In genomic region chr7:30973791-30974604, GRCh38 we compare ENCODE assay signal across 23 cellular contexts. TPM values are rescaled to one million over a fixed set of nuclear protein-coding genes. Genes with fewer than 3 reads are reported as not detected.
DNase-seq lines count a peak whose midpoint lies in the region; ATAC-seq and TF ChIP-seq lines count a peak whose summit lies in the region.
"Had no signal": no experiment of that assay in that cellular context is flagged by ENCODE, and none has a peak within 500 bp of the region (broad histone marks: within the 10 kb centered on the region; RNA-seq: fewer than 3 reads in every experiment).

No MANE protein-coding gene starts in this region.

- peak overlapping the region; percentile 18 for H2AFZ ChIP-seq in neural progenitor cell (replicated peaks)

- H3K4me1 Mint-ChIP-seq in stimulated activated naive CD8-positive, alpha-beta T cell treated with anti-CD3 and anti-CD28 coated beads, Interleukin-15, amount 100 ng/mL, for 72 hours = peaks cover 9% of the 10 kb centered on the region
- H3K4me1 Mint-ChIP-seq in WTC11 = peaks cover 8% of the 10 kb centered on the region
- peaks cover 5% of the 10 kb centered on the region for H3K4me1 Mint-ChIP-seq in neural progenitor cell
- H3K4me1 Mint-ChIP-seq: central memory CD8-positive, alpha-beta T cell had no signal

- H4K20me1 ChIP-seq in neural progenitor cell (ENCODE audit: low read depth) = no peaks in the 10 kb centered on the region

- no peaks in the 10 kb centered on the region for H3K9me3 Mint-ChIP-seq in stimulated activated naive CD8-positive, alpha-beta T cell treated with anti-CD3 and anti-CD28 coated beads, Interleukin-15, amount 100 ng/mL, for 72 hours
- H3K9me3 Mint-ChIP-seq in WTC11 (no peaks in the 10 kb centered on the region), neural progenitor cell (no peaks in the 10 kb centered on the region)
- H3K9me3 Mint-ChIP-seq: CD4-positive, alpha-beta T cell; central memory CD8-positive, alpha-beta T cell; natural killer cell had no signal

- H3K79me2 ChIP-seq in neural progenitor cell (ENCODE audit: low read depth) = no peaks in the 10 kb centered on the region

- H3K9me3 ChIP-seq in neural progenitor cell (ENCODE audit: low read depth) (no peaks in the 10 kb centered on the region), vagina (no peaks in the 10 kb centered on the region)
- H3K9me3 ChIP-seq: ascending aorta, heart left ventricle, pancreas, testis had no signal

- H3K27me3 ChIP-seq in neural progenitor cell (peaks cover 33% of the 10 kb centered on the region), vagina (no peaks in the 10 kb centered on the region)
- H3K27me3 ChIP-seq: ascending aorta, pancreas, testis had no signal

- ATAC-seq in stimulated activated naive CD8-positive, alpha-beta T cell treated with anti-CD3 and anti-CD28 coated beads, Interleukin-15, amount 100 ng/mL, for 72 hours = no peak
- no peak for ATAC-seq in stimulated activated naive CD8-positive, alpha-beta T cell treated with anti-CD3 and anti-CD28 coated beads, Interleukin-15, Interleukin-2, amounts not matched to agents 100 U/mL and 50 U/mL, for 24 hours
- no peak for ATAC-seq in WTC11
- ATAC-seq in GM19023 (IDR thresholded peaks at IDR 0.05; ENCODE audit: unreplicated experiment) = no peak
- ATAC-seq in HG03342 (IDR thresholded peaks at IDR 0.05; ENCODE audit: unreplicated experiment) = no peak

- H3K27ac ChIP-seq in neural progenitor cell (no peak overlapping the region), vagina (no peak overlapping the region)
- H3K27ac ChIP-seq: ascending aorta, heart left ventricle, testis had no signal

- no peaks in the 10 kb centered on the region for H3K36me3 ChIP-seq in neural progenitor cell
- no peaks in the 10 kb centered on the region for H3K36me3 ChIP-seq in vagina
- H3K36me3 ChIP-seq: ascending aorta, heart left ventricle, pancreas had no signal

- no peaks in the 10 kb centered on the region for H3F3A ChIP-seq in neural progenitor cell (ENCODE audit: low read depth)

- H3K36me3 Mint-ChIP-seq in WTC11 (no peaks in the 10 kb centered on the region), neural progenitor cell (no peaks in the 10 kb centered on the region)
- H3K36me3 Mint-ChIP-seq: activated naive CD8-positive, alpha-beta T cell; natural killer cell had no signal

- TF ChIP-seq POLR2A in vagina (IDR thresholded peaks at IDR 0.05) = no peak

- H3K4me2 ChIP-seq in neural progenitor cell = no peak overlapping the region

- intact Hi-C loops in vagina (cut with DNase I) = no loop called here

- H3K9ac ChIP-seq in neural progenitor cell = no peak overlapping the region

- POLR2A ChIA-PET in WTC11 (lab: Charles Lee) = interaction anchor here (1.9 kb wide), 1 partner anchor 36 kb away, joined by 5 read pairs; no protein-coding TSS in a partner anchor

- CTCF ChIA-PET in WTC11 (lab: Charles Lee) = interaction anchor here (1.0 to 8.0 kb wide), 15 partner anchors 11 to 190 kb away, joined by 3 to 107 read pairs (median 4); partner anchors contain the start of gene ADCYAP1R1

- TF ChIP-seq CTCF in WTC11 (IDR thresholded peaks at IDR 0.05) (no peak), neural progenitor cell (IDR thresholded peaks at IDR 0.05) (no peak), vagina (IDR thresholded peaks at IDR 0.05) (no peak)

- no peak for DNase-seq in stimulated activated naive CD8-positive, alpha-beta T cell treated with anti-CD3 and anti-CD28 coated beads, Interleukin-15, amount 100 ng/mL, for 72 hours
- no peak for DNase-seq in stimulated activated naive CD8-positive, alpha-beta T cell treated with anti-CD3 and anti-CD28 coated beads, Interleukin-15, Interleukin-2, amounts not matched to agents 100 U/mL and 50 U/mL, for 24 hours
- DNase-seq in WTC11 (ENCODE audit: low spot score) (no peak), neural progenitor cell (ENCODE audit: low spot score) (no peak), vagina (ENCODE audit: extremely low spot score in 2 of 2) (peak; percentile 74 to 91), kidney glomerular epithelial cell (lab: John Stamatoyannopoulos, UW) (no peak)
- DNase-seq: activated CD4-positive, alpha-beta T cell treated with anti-CD3 and anti-CD28 coated beads for 1 hour; CD4-positive, alpha-beta T cell; DMS 273 treated with DMSO at 0.1 percent for 48 hours; midbrain; natural killer cell; NCI-H2171 treated with DMSO at 0.1 percent for 48 hours had no signal

- no peak overlapping the region for H3K4me3 Mint-ChIP-seq in stimulated activated naive CD8-positive, alpha-beta T cell treated with anti-CD3 and anti-CD28 coated beads, Interleukin-15, amount 100 ng/mL, for 72 hours
- no peak overlapping the region for H3K4me3 Mint-ChIP-seq in WTC11
- no peak overlapping the region for H3K4me3 Mint-ChIP-seq in neural progenitor cell
- H3K4me3 Mint-ChIP-seq: activated naive CD8-positive, alpha-beta T cell; CD4-positive, alpha-beta T cell; central memory CD8-positive, alpha-beta T cell; natural killer cell had no signal

- peaks cover 44% of the 10 kb centered on the region for H3K27me3 Mint-ChIP-seq in stimulated activated naive CD8-positive, alpha-beta T cell treated with anti-CD3 and anti-CD28 coated beads, Interleukin-15, amount 100 ng/mL, for 72 hours
- H3K27me3 Mint-ChIP-seq in WTC11 (ENCODE audit: low read depth) (no peaks in the 10 kb centered on the region; the same call in 1 of the 2 replicates), neural progenitor cell (ENCODE audit: insufficient read depth, low read depth) (peaks cover 7% of the 10 kb centered on the region)

- H3K4me3 ChIP-seq in neural progenitor cell (no peak overlapping the region), vagina (no peak overlapping the region)
- H3K4me3 ChIP-seq: ascending aorta, heart left ventricle, pancreas, testis had no signal

- H3K27ac Mint-ChIP-seq in stimulated activated naive CD8-positive, alpha-beta T cell treated with anti-CD3 and anti-CD28 coated beads, Interleukin-15, amount 100 ng/mL, for 72 hours = peak overlapping the region; percentile 65 to 77
- H3K27ac Mint-ChIP-seq in WTC11 (no peak overlapping the region), neural progenitor cell (no peak overlapping the region)
- H3K27ac Mint-ChIP-seq: activated naive CD8-positive, alpha-beta T cell; CD4-positive, alpha-beta T cell had no signal

- no peaks in the 10 kb centered on the region for H3K4me1 ChIP-seq in neural progenitor cell
- H3K4me1 ChIP-seq in vagina = no peaks in the 10 kb centered on the region
- H3K4me1 ChIP-seq: ascending aorta, pancreas, testis had no signal

TF ChIP-seq in WTC11, 78 proteins besides CTCF, POLR2A, EP300 and RAD21:
- TF ChIP-seq NR2C2 (CRISPR knock-in tag; IDR thresholded peaks at IDR 0.05) = no peak
- TF ChIP-seq RELA (CRISPR knock-in tag; IDR thresholded peaks at IDR 0.05; ENCODE audit: borderline replicate concordance) = no peak
- 0 out of 2 replicates have a peak, but pooled peaks have one; percentile 4 for TF ChIP-seq TEAD1 (CRISPR knock-in tag; IDR thresholded peaks at IDR 0.05)
- TF ChIP-seq FOXP1 (CRISPR knock-in tag; IDR thresholded peaks at IDR 0.05; ENCODE audit: borderline replicate concordance) = no peak
- no peak for TF ChIP-seq GABPB1 (CRISPR knock-in tag; IDR thresholded peaks at IDR 0.05)
- no peak for TF ChIP-seq CREB1 (CRISPR knock-in tag; IDR thresholded peaks at IDR 0.05)
- TF ChIP-seq IRF1 (CRISPR knock-in tag; IDR thresholded peaks at IDR 0.05) = no peak

RNA-seq across cellular contexts. Expression of gene GHRHR, which starts 10.2 kb away (rescaled TPM):
- 4.0 to 6.6 TPM (median 5.0 TPM) in 3 replicates for total RNA-seq in WTC11 (2021)
- total RNA-seq in neural progenitor cell (ENCODE audit: low replicate concordance) = not detected in 2 replicates
- not detected for total RNA-seq in vagina
- total RNA-seq: activated CD8-positive, alpha-beta memory T cell treated with anti-CD3 and anti-CD28 coated beads for 36 hours; ascending aorta; CD4-positive, alpha-beta T cell; G401; heart left ventricle; M059J; natural killer cell had no signal

Comparison
In these comparisons a context has a peak if more than half of its experiments do, and no peak if none do; other contexts are left out.
1. DNase-seq: peak in vagina (2 of 2); none in stimulated activated naive CD8-positive, alpha-beta T cell treated with anti-CD3 and anti-CD28 coated beads, Interleukin-15, amount 100 ng/mL, for 72 hours (0 of 2), stimulated activated naive CD8-positive, alpha-beta T cell treated with anti-CD3 and anti-CD28 coated beads, Interleukin-15, Interleukin-2, amounts not matched to agents 100 U/mL and 50 U/mL, for 24 hours (single experiment), WTC11 (single experiment), neural progenitor cell (single experiment) and kidney glomerular epithelial cell (single experiment).
2. H3K27ac Mint-ChIP-seq: peak in stimulated activated naive CD8-positive, alpha-beta T cell treated with anti-CD3 and anti-CD28 coated beads, Interleukin-15, amount 100 ng/mL, for 72 hours (2 of 2); none in WTC11 (single experiment) and neural progenitor cell (single experiment).